12 cellular contexts compared by ENCODE assay signal in genomic region chr6:132132420-132132819, GRCh38.
DNase-seq lines count a peak whose midpoint lies in the region; ATAC-seq and TF ChIP-seq lines count a peak whose summit lies in the region.
"Had no signal": no experiment of that assay in that cellular context is flagged by ENCODE, and none has a peak within 500 bp of the region (broad histone marks: within the 10 kb centered on the region; RNA-seq: fewer than 3 reads in every experiment).

No MANE protein-coding gene starts in this region.

- POLR2A ChIA-PET in GM10248 (lab: Yijun Ruan, JAX) = interaction anchor here (0.5 kb wide), 1 partner anchor 227 kb away, joined by 4 read pairs; no protein-coding TSS in a partner anchor

- no peaks in the 10 kb centered on the region for H3K36me3 ChIP-seq in HUES64 (ENCODE audit: insufficient read depth, low read length)

- H3K27ac ChIP-seq in HUES64 (ENCODE audit: low read depth, low read length) = peak overlapping the region; percentile 26; the same call in 1 of the 2 replicates
- peak overlapping the region; percentile 34 for H3K27ac ChIP-seq in cingulate gyrus (ENCODE audit: low read depth, low read length)

- no peaks in the 10 kb centered on the region for H3K9me3 ChIP-seq in HUES64 (ENCODE audit: insufficient read depth, low read depth, low read length)

- no peak for TF ChIP-seq CTCF in GM10248 (IDR thresholded peaks at IDR 0.05; ENCODE audit: control extremely low read depth, extremely low read depth, low read depth, missing control alignments)

- DNase-seq in kidney tubule cell (ENCODE audit: low spot score) = peak; percentile 66
- DNase-seq in stimulated activated naive B cell treated with anti-CD40 and anti-IgM and Interleukin-4, amounts not matched to agents 10 μg/mL and 1 μg/mL and 100 μg/mL, for 72 hours = no peak
- DNase-seq in GM10248 (ENCODE audit: extremely low spot score) = no peak
- no peak for DNase-seq in activated T-cell treated with anti-CD3 and anti-CD28 coated beads, Interleukin-2, amount 50 U/mL, for 24 hours
- no peak for DNase-seq in DMS53 treated with DMSO at 0.1 percent for 48 hours (lab: John Stamatoyannopoulos, UW; ENCODE audit: unreplicated experiment)
- DNase-seq: activated CD4-positive, alpha-beta T cell treated with anti-CD3 and anti-CD28 coated beads for 1 hour; activated naive CD8-positive, alpha-beta T cell treated with anti-CD3 and anti-CD28 coated beads, Interleukin-2, amount 10 ng/mL, durations not matched to agents 7 days and 5 days; DND-41; KG1 had no signal

- H3K4me3 ChIP-seq in HUES64 (ENCODE audit: low read length) = no peak overlapping the region

- H3K4me3 Mint-ChIP-seq in stimulated activated naive B cell treated with anti-CD40 and anti-IgM and Interleukin-4, amounts not matched to agents 10 μg/mL and 1 μg/mL and 100 μg/mL, for 72 hours = no peak overlapping the region
- H3K4me3 Mint-ChIP-seq in activated T-cell treated with anti-CD3 and anti-CD28 coated beads, Interleukin-2, amount 50 U/mL, for 24 hours = no peak overlapping the region
- H3K4me3 Mint-ChIP-seq: activated naive CD8-positive, alpha-beta T cell treated with anti-CD3 and anti-CD28 coated beads, Interleukin-2, amount 10 ng/mL, durations not matched to agents 7 days and 5 days had no signal

- peaks cover 30% of the 10 kb centered on the region for H3K4me1 ChIP-seq in HUES64 (ENCODE audit: insufficient read depth, low read length)

- H3K9me3 Mint-ChIP-seq in stimulated activated naive B cell treated with anti-CD40 and anti-IgM and Interleukin-4, amounts not matched to agents 10 μg/mL and 1 μg/mL and 100 μg/mL, for 72 hours = peaks cover 0 to 2% of the 10 kb centered on the region in 2 donors
- H3K9me3 Mint-ChIP-seq in activated T-cell treated with anti-CD3 and anti-CD28 coated beads, Interleukin-2, amount 50 U/mL, for 24 hours = no peaks in the 10 kb centered on the region
- H3K9me3 Mint-ChIP-seq: activated naive CD8-positive, alpha-beta T cell treated with anti-CD3 and anti-CD28 coated beads, Interleukin-2, amount 10 ng/mL, durations not matched to agents 7 days and 5 days had no signal

- no peaks in the 10 kb centered on the region for H3K27me3 ChIP-seq in HUES64 (ENCODE audit: insufficient read depth, low read length)

- H3K9ac ChIP-seq in HUES64 (ENCODE audit: low read depth, low read length) = no peak overlapping the region

- H3K27me3 Mint-ChIP-seq in stimulated activated naive B cell treated with anti-CD40 and anti-IgM and Interleukin-4, amounts not matched to agents 10 μg/mL and 1 μg/mL and 100 μg/mL, for 72 hours = no peaks in the 10 kb centered on the region
- H3K27me3 Mint-ChIP-seq in activated T-cell treated with anti-CD3 and anti-CD28 coated beads, Interleukin-2, amount 50 U/mL, for 24 hours = peaks cover 19% of the 10 kb centered on the region

- no peak for ATAC-seq in stimulated activated naive B cell treated with anti-CD40 and anti-IgM and Interleukin-4, amounts not matched to agents 10 μg/mL and 1 μg/mL and 100 μg/mL, for 72 hours (replicated peaks)
- ATAC-seq in HG03039 (IDR thresholded peaks at IDR 0.05; ENCODE audit: unreplicated experiment) = no peak

- WGBS in HUES64 = 91% methylated on average over 2 of the region's 2 CpGs

- no peaks in the 10 kb centered on the region for H3K36me3 Mint-ChIP-seq in stimulated activated naive B cell treated with anti-CD40 and anti-IgM and Interleukin-4, amounts not matched to agents 10 μg/mL and 1 μg/mL and 100 μg/mL, for 72 hours
- H3K36me3 Mint-ChIP-seq in activated T-cell treated with anti-CD3 and anti-CD28 coated beads, Interleukin-2, amount 50 U/mL, for 24 hours (ENCODE audit: low read depth) = no peaks in the 10 kb centered on the region
- H3K36me3 Mint-ChIP-seq: activated naive CD8-positive, alpha-beta T cell treated with anti-CD3 and anti-CD28 coated beads, Interleukin-2, amount 10 ng/mL, durations not matched to agents 7 days and 5 days had no signal

- H3K27ac Mint-ChIP-seq in stimulated activated naive B cell treated with anti-CD40 and anti-IgM and Interleukin-4, amounts not matched to agents 10 μg/mL and 1 μg/mL and 100 μg/mL, for 72 hours = peak overlapping the region; percentile 33
- H3K27ac Mint-ChIP-seq in activated T-cell treated with anti-CD3 and anti-CD28 coated beads, Interleukin-2, amount 50 U/mL, for 24 hours = no peak overlapping the region
- H3K27ac Mint-ChIP-seq: activated naive CD8-positive, alpha-beta T cell treated with anti-CD3 and anti-CD28 coated beads, Interleukin-2, amount 10 ng/mL, durations not matched to agents 7 days and 5 days had no signal

- CTCF ChIA-PET in GM10248 (lab: Yijun Ruan, JAX) = no interaction called here

- H3K4me1 Mint-ChIP-seq in stimulated activated naive B cell treated with anti-CD40 and anti-IgM and Interleukin-4, amounts not matched to agents 10 μg/mL and 1 μg/mL and 100 μg/mL, for 72 hours = peaks cover 42 to 75% of the 10 kb centered on the region in 2 donors
- no peaks in the 10 kb centered on the region for H3K4me1 Mint-ChIP-seq in activated T-cell treated with anti-CD3 and anti-CD28 coated beads, Interleukin-2, amount 50 U/mL, for 24 hours (ENCODE audit: low read depth)
